Comparison of ENCODE assay signal across 19 cellular contexts in genomic region chr22:32343929-32344328, GRCh38. TPM values are rescaled to one million over a fixed set of nuclear protein-coding genes. Genes with fewer than 3 reads are reported as not detected.
A peak's percentile ranks its signal among the peaks of the same experiment; 100 is the strongest.
DNase-seq lines count a peak whose midpoint lies in the region; ATAC-seq and TF ChIP-seq lines count a peak whose summit lies in the region.
"Had no signal": no experiment of that assay in that cellular context is flagged by ENCODE, and none has a peak within 500 bp of the region (broad histone marks: within the 10 kb centered on the region; RNA-seq: fewer than 3 reads in every experiment).

No MANE protein-coding gene starts in this region.

- DNase-seq in activated CD8-positive, alpha-beta T cell treated with anti-CD3 and anti-CD28 coated beads for 36 hours = peak; percentile 14
- DNase-seq in activated CD8-positive, alpha-beta T cell treated with anti-CD3 and anti-CD28 coated beads, Interleukin-2, amount 10 ng/mL, durations not matched to agents 7 days and 5 days = no peak
- DNase-seq in stimulated activated naive CD8-positive, alpha-beta T cell treated with anti-CD3 and anti-CD28 coated beads, Interleukin-15, Interleukin-2, amounts not matched to agents 100 U/mL and 50 U/mL, for 24 hours = no peak
- DNase-seq in stimulated activated naive CD8-positive, alpha-beta T cell treated with anti-CD3 and anti-CD28 coated beads, Interleukin-15, amount 100 ng/mL, for 72 hours = no peak
- no peak for DNase-seq in neural progenitor cell (ENCODE audit: low spot score)
- DNase-seq in posterior vena cava (ENCODE audit: low spot score) = no peak
- DNase-seq: CD4-positive, CD25-positive, alpha-beta regulatory T cell; CD8-positive, alpha-beta memory T cell; COR-L47; DMS 273 treated with DMSO at 0.1 percent for 48 hours; DMS53; DND-41; EL; H9; IMR-90 had no signal

- peaks cover 12% of the 10 kb centered on the region for H3K4me1 Mint-ChIP-seq in activated CD8-positive, alpha-beta T cell treated with anti-CD3 and anti-CD28 coated beads for 36 hours (ENCODE audit: low read depth)
- no peaks in the 10 kb centered on the region for H3K4me1 Mint-ChIP-seq in activated CD8-positive, alpha-beta T cell treated with anti-CD3 and anti-CD28 coated beads, Interleukin-2, amount 10 ng/mL, durations not matched to agents 7 days and 5 days (ENCODE audit: low read depth)
- H3K4me1 Mint-ChIP-seq in stimulated activated naive CD8-positive, alpha-beta T cell treated with anti-CD3 and anti-CD28 coated beads, Interleukin-15, amount 100 ng/mL, for 72 hours = peaks cover 18% of the 10 kb centered on the region
- peaks cover 62% of the 10 kb centered on the region for H3K4me1 Mint-ChIP-seq in neural progenitor cell
- H3K4me1 Mint-ChIP-seq: B cell; CD4-positive, CD25-positive, alpha-beta regulatory T cell; CD8-positive, alpha-beta memory T cell had no signal

- H3K9ac ChIP-seq in neural progenitor cell = no peak overlapping the region
- H3K9ac ChIP-seq: BLaER1 treated with 17β-estradiol and CSF1 and Interleukin-3, amounts not matched to agents 10 nM and 100 nM had no signal

- peaks cover 32% of the 10 kb centered on the region for H3K27me3 Mint-ChIP-seq in activated CD8-positive, alpha-beta T cell treated with anti-CD3 and anti-CD28 coated beads for 36 hours
- H3K27me3 Mint-ChIP-seq in activated CD8-positive, alpha-beta T cell treated with anti-CD3 and anti-CD28 coated beads, Interleukin-2, amount 10 ng/mL, durations not matched to agents 7 days and 5 days (ENCODE audit: low read depth) = peaks cover 36% of the 10 kb centered on the region
- peaks cover 44% of the 10 kb centered on the region for H3K27me3 Mint-ChIP-seq in stimulated activated naive CD8-positive, alpha-beta T cell treated with anti-CD3 and anti-CD28 coated beads, Interleukin-15, amount 100 ng/mL, for 72 hours
- H3K27me3 Mint-ChIP-seq in neural progenitor cell (ENCODE audit: insufficient read depth, low read depth) = peaks cover 5% of the 10 kb centered on the region

- H2AFZ ChIP-seq in neural progenitor cell (replicated peaks) = no peak overlapping the region

- intact Hi-C loops in activated CD8-positive, alpha-beta T cell treated with anti-CD3 and anti-CD28 coated beads for 36 hours (cut with micrococcal nuclease) = no loop called here
- intact Hi-C loops in posterior vena cava (cut with DNase I) = no loop called here

- peak; percentile 68 for ATAC-seq in activated CD8-positive, alpha-beta T cell treated with anti-CD3 and anti-CD28 coated beads for 36 hours
- no peak for ATAC-seq in activated CD8-positive, alpha-beta T cell treated with anti-CD3 and anti-CD28 coated beads, Interleukin-2, amount 10 ng/mL, durations not matched to agents 7 days and 5 days
- ATAC-seq in stimulated activated naive CD8-positive, alpha-beta T cell treated with anti-CD3 and anti-CD28 coated beads, Interleukin-15, Interleukin-2, amounts not matched to agents 100 U/mL and 50 U/mL, for 24 hours = peak; percentile 69
- no peak for ATAC-seq in stimulated activated naive CD8-positive, alpha-beta T cell treated with anti-CD3 and anti-CD28 coated beads, Interleukin-15, amount 100 ng/mL, for 72 hours

- no peaks in the 10 kb centered on the region for H3K36me3 Mint-ChIP-seq in activated CD8-positive, alpha-beta T cell treated with anti-CD3 and anti-CD28 coated beads for 36 hours (ENCODE audit: low read depth)
- no peaks in the 10 kb centered on the region for H3K36me3 Mint-ChIP-seq in activated CD8-positive, alpha-beta T cell treated with anti-CD3 and anti-CD28 coated beads, Interleukin-2, amount 10 ng/mL, durations not matched to agents 7 days and 5 days (ENCODE audit: low read depth)
- no peaks in the 10 kb centered on the region for H3K36me3 Mint-ChIP-seq in neural progenitor cell
- H3K36me3 Mint-ChIP-seq: CD4-positive, CD25-positive, alpha-beta regulatory T cell; CD8-positive, alpha-beta memory T cell had no signal

- no peaks in the 10 kb centered on the region for H3K27me3 ChIP-seq in neural progenitor cell
- H3K27me3 ChIP-seq: BLaER1 treated with 17β-estradiol and CSF1 and Interleukin-3, amounts not matched to agents 10 nM and 100 nM had no signal

- H3K9me3 Mint-ChIP-seq in activated CD8-positive, alpha-beta T cell treated with anti-CD3 and anti-CD28 coated beads for 36 hours = no peaks in the 10 kb centered on the region
- no peaks in the 10 kb centered on the region for H3K9me3 Mint-ChIP-seq in activated CD8-positive, alpha-beta T cell treated with anti-CD3 and anti-CD28 coated beads, Interleukin-2, amount 10 ng/mL, durations not matched to agents 7 days and 5 days (ENCODE audit: insufficient read depth)
- H3K9me3 Mint-ChIP-seq in stimulated activated naive CD8-positive, alpha-beta T cell treated with anti-CD3 and anti-CD28 coated beads, Interleukin-15, amount 100 ng/mL, for 72 hours = no peaks in the 10 kb centered on the region
- peaks cover 5% of the 10 kb centered on the region for H3K9me3 Mint-ChIP-seq in neural progenitor cell
- H3K9me3 Mint-ChIP-seq: CD8-positive, alpha-beta memory T cell had no signal

- H3K27ac Mint-ChIP-seq in activated CD8-positive, alpha-beta T cell treated with anti-CD3 and anti-CD28 coated beads for 36 hours = no peak overlapping the region
- H3K27ac Mint-ChIP-seq in activated CD8-positive, alpha-beta T cell treated with anti-CD3 and anti-CD28 coated beads, Interleukin-2, amount 10 ng/mL, durations not matched to agents 7 days and 5 days = no peak overlapping the region
- H3K27ac Mint-ChIP-seq in stimulated activated naive CD8-positive, alpha-beta T cell treated with anti-CD3 and anti-CD28 coated beads, Interleukin-15, amount 100 ng/mL, for 72 hours = no peak overlapping the region
- peak overlapping the region; percentile 48 for H3K27ac Mint-ChIP-seq in neural progenitor cell
- H3K27ac Mint-ChIP-seq: B cell; CD4-positive, CD25-positive, alpha-beta regulatory T cell; CD8-positive, alpha-beta memory T cell; H9 had no signal

- H4K20me1 ChIP-seq in neural progenitor cell (ENCODE audit: low read depth) = no peaks in the 10 kb centered on the region
- H4K20me1 ChIP-seq: BLaER1 treated with 17β-estradiol and CSF1 and Interleukin-3, amounts not matched to agents 10 nM and 100 nM had no signal

- H3K4me1 ChIP-seq in neural progenitor cell = peaks cover 32% of the 10 kb centered on the region

- H3K9me3 ChIP-seq in neural progenitor cell (ENCODE audit: low read depth) = no peaks in the 10 kb centered on the region

- no peaks in the 10 kb centered on the region for H3K79me2 ChIP-seq in neural progenitor cell (ENCODE audit: low read depth)

- POLR2A ChIA-PET in activated CD8-positive, alpha-beta T cell treated with anti-CD3 and anti-CD28 coated beads for 36 hours (lab: Charles Lee) = no interaction called here
- POLR2A ChIA-PET in activated CD8-positive, alpha-beta T cell treated with anti-CD3 and anti-CD28 coated beads, Interleukin-2, amount 10 ng/mL, durations not matched to agents 7 days and 5 days (lab: Charles Lee) = no interaction called here

- TF ChIP-seq CTCF in activated CD8-positive, alpha-beta T cell treated with anti-CD3 and anti-CD28 coated beads for 36 hours (IDR thresholded peaks at IDR 0.05) = no peak
- TF ChIP-seq CTCF in neural progenitor cell (IDR thresholded peaks at IDR 0.05) = no peak

- H3K4me2 ChIP-seq in neural progenitor cell = no peak overlapping the region
- H3K4me2 ChIP-seq: BLaER1 treated with 17β-estradiol and CSF1 and Interleukin-3, amounts not matched to agents 10 nM and 100 nM had no signal

- peaks cover 9% of the 10 kb centered on the region for H3F3A ChIP-seq in neural progenitor cell (ENCODE audit: low read depth)

- H3K36me3 ChIP-seq in neural progenitor cell = no peaks in the 10 kb centered on the region
- H3K36me3 ChIP-seq: BLaER1 treated with 17β-estradiol and CSF1 and Interleukin-3, amounts not matched to agents 10 nM and 100 nM had no signal

- H3K27ac ChIP-seq in neural progenitor cell = no peak overlapping the region
- H3K27ac ChIP-seq: BLaER1 treated with 17β-estradiol and CSF1 and Interleukin-3, amounts not matched to agents 10 nM and 100 nM had no signal

- no peak overlapping the region for H3K4me3 ChIP-seq in neural progenitor cell
- H3K4me3 ChIP-seq: BLaER1 treated with 17β-estradiol and CSF1 and Interleukin-3, amounts not matched to agents 10 nM and 100 nM had no signal

- H3K4me3 Mint-ChIP-seq in activated CD8-positive, alpha-beta T cell treated with anti-CD3 and anti-CD28 coated beads for 36 hours = no peak overlapping the region
- no peak overlapping the region for H3K4me3 Mint-ChIP-seq in activated CD8-positive, alpha-beta T cell treated with anti-CD3 and anti-CD28 coated beads, Interleukin-2, amount 10 ng/mL, durations not matched to agents 7 days and 5 days
- no peak overlapping the region for H3K4me3 Mint-ChIP-seq in stimulated activated naive CD8-positive, alpha-beta T cell treated with anti-CD3 and anti-CD28 coated beads, Interleukin-15, amount 100 ng/mL, for 72 hours
- H3K4me3 Mint-ChIP-seq in neural progenitor cell = no peak overlapping the region
- H3K4me3 Mint-ChIP-seq: B cell; CD4-positive, CD25-positive, alpha-beta regulatory T cell; CD8-positive, alpha-beta memory T cell; H9 had no signal

- CTCF ChIA-PET in activated CD8-positive, alpha-beta T cell treated with anti-CD3 and anti-CD28 coated beads for 36 hours (lab: Charles Lee) = no interaction called here
- CTCF ChIA-PET in activated CD8-positive, alpha-beta T cell treated with anti-CD3 and anti-CD28 coated beads, Interleukin-2, amount 10 ng/mL, durations not matched to agents 7 days and 5 days (lab: Charles Lee) = no interaction called here

RNA-seq across cellular contexts. Expression of gene RFPL3, which starts 13.7 kb away (rescaled TPM):
- total RNA-seq in activated CD8-positive, alpha-beta T cell treated with anti-CD3 and anti-CD28 coated beads for 36 hours = not detected
- total RNA-seq in activated CD8-positive, alpha-beta T cell treated with anti-CD3 and anti-CD28 coated beads, Interleukin-2, amount 10 ng/mL, durations not matched to agents 7 days and 5 days = not detected
- 0.09 TPM in 1 of 2 replicates, not detected in the other for total RNA-seq in neural progenitor cell (ENCODE audit: low replicate concordance)
- not detected for total RNA-seq in posterior vena cava
- total RNA-seq: A172; B cell; CD4-positive, CD25-positive, alpha-beta regulatory T cell; CD8-positive, alpha-beta memory T cell; G401; H9; IMR-90 had no signal

Comparison
In these comparisons a context has a peak if more than half of its experiments do, and no peak if none do; other contexts are left out.
1. ATAC-seq: peak in activated CD8-positive, alpha-beta T cell treated with anti-CD3 and anti-CD28 coated beads for 36 hours (single experiment) and stimulated activated naive CD8-positive, alpha-beta T cell treated with anti-CD3 and anti-CD28 coated beads, Interleukin-15, Interleukin-2, amounts not matched to agents 100 U/mL and 50 U/mL, for 24 hours (single experiment); none in activated CD8-positive, alpha-beta T cell treated with anti-CD3 and anti-CD28 coated beads, Interleukin-2, amount 10 ng/mL, durations not matched to agents 7 days and 5 days (single experiment) and stimulated activated naive CD8-positive, alpha-beta T cell treated with anti-CD3 and anti-CD28 coated beads, Interleukin-15, amount 100 ng/mL, for 72 hours (single experiment).